In the genomic region with DNA sequence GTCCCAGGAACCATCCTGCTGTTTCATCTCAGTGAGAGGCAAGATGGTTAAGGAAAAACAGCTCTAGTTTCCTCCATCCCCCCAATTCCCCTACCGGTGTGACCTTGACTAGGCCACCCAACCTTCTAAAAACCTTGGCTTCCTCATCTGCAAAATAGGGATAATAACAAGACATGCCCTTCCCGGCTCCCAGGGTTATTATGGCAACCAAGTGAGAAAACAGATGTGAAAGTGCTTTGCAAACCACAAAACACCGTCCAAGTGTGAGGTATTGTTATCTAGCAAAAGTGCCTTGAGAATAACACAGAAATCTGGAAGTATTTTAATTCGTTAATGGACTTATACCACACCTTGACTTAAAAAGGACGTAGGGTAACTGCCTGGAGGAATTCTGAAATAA, we compare ENCODE assay signal across 10 cellular contexts.
DNase-seq lines count a peak whose midpoint lies in the region; ATAC-seq and TF ChIP-seq lines count a peak whose summit lies in the region.
"Had no signal": no experiment of that assay in that cellular context is flagged by ENCODE, and none has a peak within 500 bp of the region (broad histone marks: within the 10 kb centered on the region; RNA-seq: fewer than 3 reads in every experiment).

No MANE protein-coding gene starts in this region.

- ATAC-seq in central memory CD8-positive, alpha-beta T cell (replicated peaks; ENCODE audit: extremely low read depth, poor library complexity, severe bottlenecking), result no peak
- ATAC-seq in GM18909 (IDR thresholded peaks at IDR 0.05; ENCODE audit: poor library complexity, unreplicated experiment), result no peak
- ATAC-seq in HG03135 (IDR thresholded peaks at IDR 0.05; ENCODE audit: unreplicated experiment), result no peak

- H2AFZ ChIP-seq in parathyroid adenoma, result no peak overlapping the region

- intact Hi-C loops in CD4-positive, alpha-beta memory T cell (cut with micrococcal nuclease), result loop anchor here (2.0 kb wide), 1 partner anchor 14 kb away; no protein-coding TSS in a partner anchor

- H3K9me3 ChIP-seq in CD4-positive, alpha-beta memory T cell (ENCODE audit: control insufficient read depth in 1 of 2, low read length in 2 of 2), result no peaks in the 10 kb centered on the region
- H3K9me3 ChIP-seq in parathyroid adenoma (ENCODE audit: control insufficient read depth, low read length), result no peaks in the 10 kb centered on the region

- H3K4me2 ChIP-seq in parathyroid adenoma (ENCODE audit: low read length), result no peak overlapping the region

- H3K79me2 ChIP-seq in parathyroid adenoma, result peaks cover 6% of the 10 kb centered on the region

- peak overlapping the region in 1 of 2 donors; percentile 41 for H3K4me3 ChIP-seq in CD4-positive, alpha-beta memory T cell (ENCODE audit: low read length in 2 of 2)
- no peak overlapping the region for H3K4me3 ChIP-seq in parathyroid adenoma (ENCODE audit: low read depth, low read length)
- H3K4me3 ChIP-seq: cardiac muscle cell had no signal

- TF ChIP-seq CTCF in parathyroid adenoma (IDR thresholded peaks at IDR 0.05), result no peak

- CTCF ChIA-PET in CD4-positive, alpha-beta memory T cell (lab: Charles Lee; ENCODE audit: partially characterized antibody), result interaction anchor here (1.3 to 4.2 kb wide), 9 partner anchors 9 to 65 kb away, joined by 3 to 28 read pairs (median 7); no protein-coding TSS in a partner anchor

- peak overlapping the region; percentile 48 to 96 (median 86) for H3K4me3 Mint-ChIP-seq in CD4-positive, alpha-beta memory T cell
- peak overlapping the region; percentile 77 for H3K4me3 Mint-ChIP-seq in central memory CD8-positive, alpha-beta T cell

- peaks cover 4% of the 10 kb centered on the region for H3K36me3 ChIP-seq in CD4-positive, alpha-beta memory T cell (ENCODE audit: insufficient read depth, low read length)
- H3K36me3 ChIP-seq in parathyroid adenoma (ENCODE audit: control insufficient read depth, insufficient read depth, low read length), result no peaks in the 10 kb centered on the region
- H3K36me3 ChIP-seq: cardiac muscle cell had no signal

- H3K27me3 Mint-ChIP-seq in CD4-positive, alpha-beta memory T cell, result peaks cover 0 to 5% of the 10 kb centered on the region in 2 donors
- no peaks in the 10 kb centered on the region for H3K27me3 Mint-ChIP-seq in central memory CD8-positive, alpha-beta T cell

- peaks cover 86 to 100% (median 94%) of the 10 kb centered on the region in 4 donors for H3K4me1 Mint-ChIP-seq in CD4-positive, alpha-beta memory T cell
- H3K4me1 Mint-ChIP-seq in central memory CD8-positive, alpha-beta T cell, result peaks cover 96% of the 10 kb centered on the region

- POLR2A ChIA-PET in CD4-positive, alpha-beta memory T cell (lab: Charles Lee; ENCODE audit: partially characterized antibody), result interaction anchor here (0.9 to 7.5 kb wide), 15 partner anchors 11 to 43 kb away, joined by 3 to 114 read pairs (median 5); no protein-coding TSS in a partner anchor

- H3K9me3 Mint-ChIP-seq in CD4-positive, alpha-beta memory T cell, result no peaks in the 10 kb centered on the region
- H3K9me3 Mint-ChIP-seq in central memory CD8-positive, alpha-beta T cell, result no peaks in the 10 kb centered on the region

- no peak overlapping the region for H3K9ac ChIP-seq in parathyroid adenoma

- peak in 1 of 5 donors; percentile 40 for DNase-seq in CD4-positive, alpha-beta memory T cell
- DNase-seq in NAMALWA (ENCODE audit: low spot score), result peak; percentile 70
- DNase-seq in central memory CD8-positive, alpha-beta T cell (ENCODE audit: low spot score in 2 of 2), result no peak
- no peak for DNase-seq in iPS-NIHi7 (ENCODE audit: extremely low spot score)
- no peak for DNase-seq in NCI-H1105 (lab: John Stamatoyannopoulos, UW)
- DNase-seq: NCI-H2081 treated with DMSO at 0.1 percent for 48 hours had no signal

- no peaks in the 10 kb centered on the region for H3K27me3 ChIP-seq in CD4-positive, alpha-beta memory T cell (ENCODE audit: insufficient read depth, low read length)
- no peaks in the 10 kb centered on the region for H3K27me3 ChIP-seq in parathyroid adenoma (ENCODE audit: control insufficient read depth, insufficient read depth, low read length)
- H3K27me3 ChIP-seq: cardiac muscle cell had no signal

- peak overlapping the region; percentile 94 to 100 (median 99) for H3K27ac Mint-ChIP-seq in CD4-positive, alpha-beta memory T cell
- H3K27ac Mint-ChIP-seq in central memory CD8-positive, alpha-beta T cell (ENCODE audit: low read depth), result peak overlapping the region; percentile 97

- H3K36me3 Mint-ChIP-seq in CD4-positive, alpha-beta memory T cell, result peaks cover 17 to 59% of the 10 kb centered on the region in 2 donors
- peaks cover 42% of the 10 kb centered on the region for H3K36me3 Mint-ChIP-seq in central memory CD8-positive, alpha-beta T cell (ENCODE audit: insufficient read depth)

- H3K4me1 ChIP-seq in CD4-positive, alpha-beta memory T cell (ENCODE audit: insufficient read depth, low read length), result peaks cover 99% of the 10 kb centered on the region
- peaks cover 2% of the 10 kb centered on the region for H3K4me1 ChIP-seq in parathyroid adenoma

- H3K27ac ChIP-seq in CD4-positive, alpha-beta memory T cell (ENCODE audit: low read depth, low read length), result peak overlapping the region; percentile 89
- peak overlapping the region; percentile 69 for H3K27ac ChIP-seq in parathyroid adenoma
- H3K27ac ChIP-seq: cardiac muscle cell had no signal
